In genomic region chr9:100011062-100011681, GRCh38 we compare ENCODE assay signal across 8 cellular contexts.
DNase-seq lines count a peak whose midpoint lies in the region; ATAC-seq, FAIRE-seq and TF ChIP-seq lines count a peak whose summit lies in the region.

No MANE protein-coding gene starts in this region.

- CTCF ChIA-PET in A549 (lab: Yijun Ruan, JAX), result interaction anchor here (0.6 to 1.1 kb wide), 4 partner anchors 9 to 395 kb away, joined by 3 to 4 read pairs (median 3); no protein-coding TSS in a partner anchor
- CTCF ChIA-PET in GM10248 (lab: Yijun Ruan, JAX), result interaction anchor here (0.7 to 3.2 kb wide), 8 partner anchors 12 to 847 kb away, joined by 3 to 10 read pairs (median 4); no protein-coding TSS in a partner anchor
- CTCF ChIA-PET in WTC11 (lab: Charles Lee), result interaction anchor here (0.5 to 2.0 kb wide), 24 partner anchors 10 to 1563 kb away, joined by 3 to 19 read pairs (median 4); partner anchors contain the start of gene NR4A3

- no peak overlapping the region for H3K4me2 ChIP-seq in A549

- intact Hi-C loops in spleen (cut with DNase I; ENCODE audit: low total_unique reads), result loop anchor here (5.0 kb wide), 1 partner anchor 204 kb away; no protein-coding TSS in a partner anchor

- H3K27ac Mint-ChIP-seq in WTC11, result no peak overlapping the region

- no peaks in the 10 kb centered on the region for H3K27me3 ChIP-seq in spleen (replicated peaks in 1 of 7)

- no peaks in the 10 kb centered on the region for H3K4me1 Mint-ChIP-seq in WTC11

- H3K4me3 Mint-ChIP-seq in WTC11, result no peak overlapping the region

- TF ChIP-seq RAD21 in A549 (conservative IDR thresholded peaks at IDR 0.05 in 1 of 2, IDR thresholded peaks at IDR 0.05 in 1 of 2), result peak; percentile 65 to 69

- no peak for TF ChIP-seq EP300 in A549 (IDR thresholded peaks at IDR 0.05)

- no peak for FAIRE-seq in A549 (lab: Jason Lieb, UNC)
- FAIRE-seq in frontal cortex (lab: Jason Lieb, UNC), result peak; percentile 40

- no peaks in the 10 kb centered on the region for H3K36me3 Mint-ChIP-seq in WTC11

- H3K27me3 Mint-ChIP-seq in WTC11 (ENCODE audit: low read depth), result no peaks in the 10 kb centered on the region

- 25% methylated on average over 1 of the region's 1 CpG for WGBS in A549 (ENCODE audit: missing lambda C conversion rate)
- WGBS in spleen, 5 donors, result 61 to 67% (median 64%) methylated on average over 1 of the region's 1 CpG

- POLR2A ChIA-PET in A549 (lab: Yijun Ruan, JAX), result no interaction called here
- POLR2A ChIA-PET in GM10248 (lab: Yijun Ruan, JAX), result no interaction called here
- POLR2A ChIA-PET in WTC11 (lab: Charles Lee), result no interaction called here

- TF ChIP-seq CTCF in A549 (IDR thresholded peaks at IDR 0.05), result peak; percentile 63
- TF ChIP-seq CTCF in GM10248 (IDR thresholded peaks at IDR 0.05; ENCODE audit: control extremely low read depth, extremely low read depth, low read depth, missing control alignments), result peak; percentile 47
- peak; percentile 49; the same call in 1 of the 2 replicates for TF ChIP-seq CTCF in WTC11 (IDR thresholded peaks at IDR 0.05)
- peak; percentile 27 to 72 (median 63) for TF ChIP-seq CTCF in spleen (IDR thresholded peaks at IDR 0.05 in 8 of 11, conservative IDR thresholded peaks at IDR 0.05 in 3 of 11)

- no peak for TF ChIP-seq POLR2A in A549 (IDR thresholded peaks at IDR 0.05; ENCODE audit: low read length)
- TF ChIP-seq POLR2A in spleen (IDR thresholded peaks at IDR 0.05), result no peak

- no peak overlapping the region for H3K4me3 ChIP-seq in A549
- no peak overlapping the region for H3K4me3 ChIP-seq in spleen

- H3K9me3 Mint-ChIP-seq in WTC11, result no peaks in the 10 kb centered on the region

- DNase-seq in A549 (ENCODE audit: low read depth in 1 of 2, low spot score in 1 of 2), result peak; percentile 24 to 72
- peak; percentile 49 for DNase-seq in GM10248 (ENCODE audit: extremely low spot score)
- DNase-seq in NCI-H2107 treated with DMSO at 0.1 percent for 48 hours (lab: John Stamatoyannopoulos, UW; ENCODE audit: unreplicated experiment), result peak; percentile 43
- no peak for DNase-seq in WTC11 (ENCODE audit: low spot score)
- DNase-seq in frontal cortex (ENCODE audit: low spot score in 2 of 2), result no peak
- DNase-seq in spleen, result no peak
- DNase-seq in epidermal melanocyte (ENCODE audit: insufficient read length, low spot score), result no peak

- H3K9me3 ChIP-seq in A549 (peaks cover 5% of the 10 kb centered on the region; the same call in 1 of the 3 replicates), spleen (peaks cover 0 to 15% (median 12%) of the 10 kb centered on the region in 8 donors)

- H3K36me3 ChIP-seq in spleen, result peaks cover 0 to 86% (median 44%) of the 10 kb centered on the region in 6 donors

- H3K4me1 ChIP-seq in A549, result no peaks in the 10 kb centered on the region
- H3K4me1 ChIP-seq in spleen, result no peaks in the 10 kb centered on the region

- ATAC-seq in A549, result peak; percentile 43 to 68; a peak in 2 of 6 replicates
- 0 out of 2 replicates have a peak, but pooled peaks have one; percentile 30 for ATAC-seq in WTC11
- ATAC-seq in HG03469 (IDR thresholded peaks at IDR 0.05; ENCODE audit: unreplicated experiment), result no peak

- H3K27ac ChIP-seq in A549 (no peak overlapping the region), spleen (no peak overlapping the region)

TF ChIP-seq in A549, 52 proteins besides CTCF, POLR2A, EP300 and RAD21:
- no peak for TF ChIP-seq HEYL (CRISPR knock-in tag; IDR thresholded peaks at IDR 0.05)
- TF ChIP-seq SMC3 (IDR thresholded peaks at IDR 0.05), result peak; percentile 41; the same call in 1 of the 3 replicates

TF ChIP-seq in WTC11, 78 proteins besides CTCF, POLR2A, EP300 and RAD21:
- no peak for TF ChIP-seq MXD4 (CRISPR knock-in tag; IDR thresholded peaks at IDR 0.05; ENCODE audit: borderline replicate concordance)
- no peak for TF ChIP-seq RORB (CRISPR knock-in tag; IDR thresholded peaks at IDR 0.05)
- TF ChIP-seq, protein P1, sequence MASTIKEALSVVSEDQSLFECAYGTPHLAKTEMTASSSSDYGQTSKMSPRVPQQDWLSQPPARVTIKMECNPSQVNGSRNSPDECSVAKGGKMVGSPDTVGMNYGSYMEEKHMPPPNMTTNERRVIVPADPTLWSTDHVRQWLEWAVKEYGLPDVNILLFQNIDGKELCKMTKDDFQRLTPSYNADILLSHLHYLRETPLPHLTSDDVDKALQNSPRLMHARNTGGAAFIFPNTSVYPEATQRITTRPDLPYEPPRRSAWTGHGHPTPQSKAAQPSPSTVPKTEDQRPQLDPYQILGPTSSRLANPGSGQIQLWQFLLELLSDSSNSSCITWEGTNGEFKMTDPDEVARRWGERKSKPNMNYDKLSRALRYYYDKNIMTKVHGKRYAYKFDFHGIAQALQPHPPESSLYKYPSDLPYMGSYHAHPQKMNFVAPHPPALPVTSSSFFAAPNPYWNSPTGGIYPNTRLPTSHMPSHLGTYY (CRISPR knock-in tag; IDR thresholded peaks at IDR 0.05), result no peak
- no peak for TF ChIP-seq E2F1 (CRISPR knock-in tag; IDR thresholded peaks at IDR 0.05)
- TF ChIP-seq FOXK1 (CRISPR knock-in tag; IDR thresholded peaks at IDR 0.05), result no peak
- no peak for TF ChIP-seq ESRRA (CRISPR knock-in tag; IDR thresholded peaks at IDR 0.05; ENCODE audit: borderline replicate concordance)
- TF ChIP-seq KAT7 (CRISPR knock-in tag; IDR thresholded peaks at IDR 0.05; ENCODE audit: borderline replicate concordance), result no peak
- no peak for TF ChIP-seq ZNF416 (CRISPR knock-in tag; IDR thresholded peaks at IDR 0.05)
- no peak for TF ChIP-seq ZBTB21 (CRISPR knock-in tag; IDR thresholded peaks at IDR 0.05; ENCODE audit: borderline replicate concordance)

Comparison
In these comparisons a context has a peak if more than half of its experiments do, and no peak if none do; other contexts are left out.
1. DNase-seq: peak in A549 (2 of 2), GM10248 (single experiment) and NCI-H2107 treated with DMSO at 0.1 percent for 48 hours (single experiment); none in WTC11 (single experiment), frontal cortex (0 of 2), spleen (single experiment) and epidermal melanocyte (single experiment).
2. Of the 8 proteins assayed by ChIP-seq in both WTC11 and A549: peak only in WTC11: none; only in A549: none; in both: CTCF; in neither: 7.
3. Peak in every context shown above with its lines, with median percentiles within 50 percentile points of each other: CTCF ChIP-seq.